1 cellular context compared by ENCODE assay signal in the genomic region with DNA sequence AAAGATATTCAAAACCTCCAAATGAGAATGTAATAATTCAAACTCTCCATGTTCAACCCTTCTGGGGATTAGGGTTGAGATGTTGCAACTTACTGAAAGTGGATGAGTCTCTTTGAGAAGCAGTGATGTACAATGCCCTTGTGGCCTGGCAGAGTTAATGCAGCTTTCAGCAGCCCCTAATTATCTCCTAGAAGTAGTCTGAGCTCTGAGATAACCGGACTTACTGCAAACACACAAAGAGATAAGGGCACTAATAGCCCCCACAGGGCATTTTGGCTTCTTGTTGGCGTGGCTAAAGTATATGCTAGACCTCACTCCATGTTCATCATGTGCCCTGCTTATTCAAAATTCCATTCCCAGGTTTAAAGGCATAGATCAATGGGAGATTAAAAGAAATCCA.
A peak's percentile ranks its signal among the peaks of the same experiment; 100 is the strongest.
TF ChIP-seq lines count a peak whose summit lies in the region.

No MANE protein-coding gene starts in this region.

TF ChIP-seq in SK-N-SH, 30 proteins besides CTCF, POLR2A, EP300 and RAD21 (continued from another document):
- TF ChIP-seq, protein P1, sequence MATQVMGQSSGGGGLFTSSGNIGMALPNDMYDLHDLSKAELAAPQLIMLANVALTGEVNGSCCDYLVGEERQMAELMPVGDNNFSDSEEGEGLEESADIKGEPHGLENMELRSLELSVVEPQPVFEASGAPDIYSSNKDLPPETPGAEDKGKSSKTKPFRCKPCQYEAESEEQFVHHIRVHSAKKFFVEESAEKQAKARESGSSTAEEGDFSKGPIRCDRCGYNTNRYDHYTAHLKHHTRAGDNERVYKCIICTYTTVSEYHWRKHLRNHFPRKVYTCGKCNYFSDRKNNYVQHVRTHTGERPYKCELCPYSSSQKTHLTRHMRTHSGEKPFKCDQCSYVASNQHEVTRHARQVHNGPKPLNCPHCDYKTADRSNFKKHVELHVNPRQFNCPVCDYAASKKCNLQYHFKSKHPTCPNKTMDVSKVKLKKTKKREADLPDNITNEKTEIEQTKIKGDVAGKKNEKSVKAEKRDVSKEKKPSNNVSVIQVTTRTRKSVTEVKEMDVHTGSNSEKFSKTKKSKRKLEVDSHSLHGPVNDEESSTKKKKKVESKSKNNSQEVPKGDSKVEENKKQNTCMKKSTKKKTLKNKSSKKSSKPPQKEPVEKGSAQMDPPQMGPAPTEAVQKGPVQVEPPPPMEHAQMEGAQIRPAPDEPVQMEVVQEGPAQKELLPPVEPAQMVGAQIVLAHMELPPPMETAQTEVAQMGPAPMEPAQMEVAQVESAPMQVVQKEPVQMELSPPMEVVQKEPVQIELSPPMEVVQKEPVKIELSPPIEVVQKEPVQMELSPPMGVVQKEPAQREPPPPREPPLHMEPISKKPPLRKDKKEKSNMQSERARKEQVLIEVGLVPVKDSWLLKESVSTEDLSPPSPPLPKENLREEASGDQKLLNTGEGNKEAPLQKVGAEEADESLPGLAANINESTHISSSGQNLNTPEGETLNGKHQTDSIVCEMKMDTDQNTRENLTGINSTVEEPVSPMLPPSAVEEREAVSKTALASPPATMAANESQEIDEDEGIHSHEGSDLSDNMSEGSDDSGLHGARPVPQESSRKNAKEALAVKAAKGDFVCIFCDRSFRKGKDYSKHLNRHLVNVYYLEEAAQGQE (IDR thresholded peaks at IDR 0.05; ENCODE audit: low read depth, low read length) = no peak
- TF ChIP-seq JUND (IDR thresholded peaks at IDR 0.05) = no peak
- TF ChIP-seq GATA2 (CRISPR knock-in tag; IDR thresholded peaks at IDR 0.05) = peak; percentile 96
- no peak for TF ChIP-seq GABPA (IDR thresholded peaks at IDR 0.05; ENCODE audit: low read depth)
- no peak for TF ChIP-seq POLR2AphosphoS5 (IDR thresholded peaks at IDR 0.05; ENCODE audit: low read depth, low read length)
- peak; percentile 75 for TF ChIP-seq CHD2 (IDR thresholded peaks at IDR 0.05; ENCODE audit: low read length, partially characterized antibody)
- TF ChIP-seq FOSL2 (IDR thresholded peaks at IDR 0.05; ENCODE audit: borderline replicate concordance, low read depth) = no peak
- TF ChIP-seq, protein P2, sequence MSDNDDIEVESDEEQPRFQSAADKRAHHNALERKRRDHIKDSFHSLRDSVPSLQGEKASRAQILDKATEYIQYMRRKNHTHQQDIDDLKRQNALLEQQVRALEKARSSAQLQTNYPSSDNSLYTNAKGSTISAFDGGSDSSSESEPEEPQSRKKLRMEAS (IDR thresholded peaks at IDR 0.05; ENCODE audit: low read depth) = no peak
- peak; percentile 12; the same call in 1 of the 2 replicates for TF ChIP-seq RFX5 (IDR thresholded peaks at IDR 0.05; ENCODE audit: low read length)
- TF ChIP-seq MXI1 (IDR thresholded peaks at IDR 0.05; ENCODE audit: low read depth, low read length) = no peak
- TF ChIP-seq RXRA (IDR thresholded peaks at IDR 0.05; ENCODE audit: borderline replicate concordance, low read depth) = no peak
- no peak for TF ChIP-seq YY1 (IDR thresholded peaks at IDR 0.05; ENCODE audit: low read depth)
- TF ChIP-seq, protein P3, sequence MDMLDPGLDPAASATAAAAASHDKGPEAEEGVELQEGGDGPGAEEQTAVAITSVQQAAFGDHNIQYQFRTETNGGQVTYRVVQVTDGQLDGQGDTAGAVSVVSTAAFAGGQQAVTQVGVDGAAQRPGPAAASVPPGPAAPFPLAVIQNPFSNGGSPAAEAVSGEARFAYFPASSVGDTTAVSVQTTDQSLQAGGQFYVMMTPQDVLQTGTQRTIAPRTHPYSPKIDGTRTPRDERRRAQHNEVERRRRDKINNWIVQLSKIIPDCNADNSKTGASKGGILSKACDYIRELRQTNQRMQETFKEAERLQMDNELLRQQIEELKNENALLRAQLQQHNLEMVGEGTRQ (IDR thresholded peaks at IDR 0.05; ENCODE audit: borderline replicate concordance, low read depth, low read length) = no peak
- TF ChIP-seq TCF12 (IDR thresholded peaks at IDR 0.05) = peak; percentile 9; the same call in 1 of the 2 replicates
- TF ChIP-seq, protein P4, sequence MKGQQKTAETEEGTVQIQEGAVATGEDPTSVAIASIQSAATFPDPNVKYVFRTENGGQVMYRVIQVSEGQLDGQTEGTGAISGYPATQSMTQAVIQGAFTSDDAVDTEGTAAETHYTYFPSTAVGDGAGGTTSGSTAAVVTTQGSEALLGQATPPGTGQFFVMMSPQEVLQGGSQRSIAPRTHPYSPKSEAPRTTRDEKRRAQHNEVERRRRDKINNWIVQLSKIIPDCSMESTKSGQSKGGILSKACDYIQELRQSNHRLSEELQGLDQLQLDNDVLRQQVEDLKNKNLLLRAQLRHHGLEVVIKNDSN (IDR thresholded peaks at IDR 0.05; ENCODE audit: borderline replicate concordance, low read depth) = no peak
- no peak for TF ChIP-seq NRF1 (IDR thresholded peaks at IDR 0.05; ENCODE audit: low read depth, low read length)
- peak; percentile 90 for TF ChIP-seq FOXJ3 (CRISPR knock-in tag; IDR thresholded peaks at IDR 0.05)
- TF ChIP-seq ELF1 (IDR thresholded peaks at IDR 0.05) = no peak
- TF ChIP-seq EZH2phosphoT487 (IDR thresholded peaks at IDR 0.05; ENCODE audit: borderline replicate concordance, low read depth) = no peak
- TF ChIP-seq TEAD4 (IDR thresholded peaks at IDR 0.05; ENCODE audit: borderline replicate concordance, insufficient read depth) = peak; percentile 34; the same call in 1 of the 2 replicates
- TF ChIP-seq, protein P5, sequence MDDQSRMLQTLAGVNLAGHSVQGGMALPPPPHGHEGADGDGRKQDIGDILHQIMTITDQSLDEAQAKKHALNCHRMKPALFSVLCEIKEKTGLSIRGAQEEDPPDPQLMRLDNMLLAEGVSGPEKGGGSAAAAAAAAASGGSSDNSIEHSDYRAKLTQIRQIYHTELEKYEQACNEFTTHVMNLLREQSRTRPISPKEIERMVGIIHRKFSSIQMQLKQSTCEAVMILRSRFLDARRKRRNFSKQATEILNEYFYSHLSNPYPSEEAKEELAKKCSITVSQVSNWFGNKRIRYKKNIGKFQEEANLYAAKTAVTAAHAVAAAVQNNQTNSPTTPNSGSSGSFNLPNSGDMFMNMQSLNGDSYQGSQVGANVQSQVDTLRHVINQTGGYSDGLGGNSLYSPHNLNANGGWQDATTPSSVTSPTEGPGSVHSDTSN (IDR thresholded peaks at IDR 0.05) = no peak
